In genomic region chr14:100906420-100906819, GRCh38 we compare ENCODE assay signal across 15 cellular contexts. TPM values are rescaled to one million over a fixed set of nuclear protein-coding genes. Genes with fewer than 3 reads are reported as not detected.
DNase-seq lines count a peak whose midpoint lies in the region; ATAC-seq and TF ChIP-seq lines count a peak whose summit lies in the region.
"Had no signal": no experiment of that assay in that cellular context is flagged by ENCODE, and none has a peak within 500 bp of the region (broad histone marks: within the 10 kb centered on the region; RNA-seq: fewer than 3 reads in every experiment).

No MANE protein-coding gene starts in this region.

- no peaks in the 10 kb centered on the region for H3K9me3 ChIP-seq in Loucy (ENCODE audit: insufficient read depth, low read depth, low read length)
- H3K9me3 ChIP-seq: uterus had no signal

- H3K79me2 ChIP-seq in Loucy (ENCODE audit: insufficient read depth, low read length), result no peaks in the 10 kb centered on the region

- POLR2A ChIA-PET in activated CD8-positive, alpha-beta T cell treated with anti-CD3 and anti-CD28 coated beads for 36 hours (lab: Charles Lee), result no interaction called here
- POLR2A ChIA-PET in activated CD8-positive, alpha-beta T cell treated with anti-CD3 and anti-CD28 coated beads, Interleukin-2, amount 10 ng/mL, durations not matched to agents 7 days and 5 days (lab: Charles Lee), result no interaction called here
- POLR2A ChIA-PET in T-cell (lab: Charles Lee), result no interaction called here

- no peaks in the 10 kb centered on the region for H3K9me2 ChIP-seq in Loucy (replicated peaks; ENCODE audit: low read depth, low read length)

- H3K27me3 Mint-ChIP-seq in activated CD8-positive, alpha-beta T cell treated with anti-CD3 and anti-CD28 coated beads for 36 hours, result peaks cover 21% of the 10 kb centered on the region
- H3K27me3 Mint-ChIP-seq in activated CD8-positive, alpha-beta T cell treated with anti-CD3 and anti-CD28 coated beads, Interleukin-2, amount 10 ng/mL, durations not matched to agents 7 days and 5 days (ENCODE audit: low read depth), result peaks cover 24% of the 10 kb centered on the region
- H3K27me3 Mint-ChIP-seq in T-cell, result peaks cover 26 to 39% of the 10 kb centered on the region in 2 donors

- H2AFZ ChIP-seq in Loucy (ENCODE audit: low read length), result no peak overlapping the region

- intact Hi-C loops in activated CD8-positive, alpha-beta T cell treated with anti-CD3 and anti-CD28 coated beads for 36 hours (cut with micrococcal nuclease), result no loop called here

- H3K36me3 Mint-ChIP-seq in activated CD8-positive, alpha-beta T cell treated with anti-CD3 and anti-CD28 coated beads for 36 hours (ENCODE audit: low read depth), result no peaks in the 10 kb centered on the region
- no peaks in the 10 kb centered on the region for H3K36me3 Mint-ChIP-seq in activated CD8-positive, alpha-beta T cell treated with anti-CD3 and anti-CD28 coated beads, Interleukin-2, amount 10 ng/mL, durations not matched to agents 7 days and 5 days (ENCODE audit: low read depth)
- no peaks in the 10 kb centered on the region for H3K36me3 Mint-ChIP-seq in T-cell
- H3K36me3 Mint-ChIP-seq: natural killer cell had no signal

- no peak for ATAC-seq in activated CD8-positive, alpha-beta T cell treated with anti-CD3 and anti-CD28 coated beads for 36 hours
- ATAC-seq in activated CD8-positive, alpha-beta T cell treated with anti-CD3 and anti-CD28 coated beads, Interleukin-2, amount 10 ng/mL, durations not matched to agents 7 days and 5 days, result no peak
- ATAC-seq in T-cell (replicated peaks in 1 of 4), result no peak
- ATAC-seq in GM19035 (IDR thresholded peaks at IDR 0.05; ENCODE audit: unreplicated experiment), result no peak
- ATAC-seq: activated CD4-positive, CD25-positive, alpha-beta regulatory T cell treated with anti-CD3 and anti-CD28 coated beads, Interleukin-2, amount 50 U/mL, for 24 hours; natural killer cell had no signal

- H3K4me3 Mint-ChIP-seq in activated CD8-positive, alpha-beta T cell treated with anti-CD3 and anti-CD28 coated beads for 36 hours, result no peak overlapping the region
- H3K4me3 Mint-ChIP-seq in activated CD8-positive, alpha-beta T cell treated with anti-CD3 and anti-CD28 coated beads, Interleukin-2, amount 10 ng/mL, durations not matched to agents 7 days and 5 days, result no peak overlapping the region
- H3K4me3 Mint-ChIP-seq in T-cell, result no peak overlapping the region
- H3K4me3 Mint-ChIP-seq: natural killer cell had no signal

- H3K4me1 ChIP-seq in Loucy (ENCODE audit: insufficient read depth, low read length, poor library complexity, severe bottlenecking), result no peaks in the 10 kb centered on the region
- H3K4me1 ChIP-seq: BLaER1, uterus had no signal

- CTCF ChIA-PET in activated CD8-positive, alpha-beta T cell treated with anti-CD3 and anti-CD28 coated beads for 36 hours (lab: Charles Lee), result interaction anchor here (1.0 kb wide), 1 partner anchor 329 kb away, joined by 3 read pairs; no protein-coding TSS in a partner anchor
- CTCF ChIA-PET in activated CD8-positive, alpha-beta T cell treated with anti-CD3 and anti-CD28 coated beads, Interleukin-2, amount 10 ng/mL, durations not matched to agents 7 days and 5 days (lab: Charles Lee), result no interaction called here
- CTCF ChIA-PET in T-cell (lab: Charles Lee), result no interaction called here

- H3K4me3 ChIP-seq in Loucy (ENCODE audit: low read length, poor library complexity, severe bottlenecking) (no peak overlapping the region), retinal pigment epithelial cell (ENCODE audit: low read length) (no peak overlapping the region)
- H3K4me3 ChIP-seq: BLaER1, uterus had no signal

- no peaks in the 10 kb centered on the region for H3K36me3 ChIP-seq in Loucy (ENCODE audit: insufficient read depth, low read length)
- H3K36me3 ChIP-seq: BLaER1, uterus had no signal

- peak; percentile 16 for TF ChIP-seq CTCF in activated CD8-positive, alpha-beta T cell treated with anti-CD3 and anti-CD28 coated beads for 36 hours (IDR thresholded peaks at IDR 0.05)
- peak; percentile 87 for TF ChIP-seq CTCF in Loucy (conservative IDR thresholded peaks at IDR 0.05; ENCODE audit: low read length)
- peak; percentile 32 for TF ChIP-seq CTCF in retinal pigment epithelial cell (conservative IDR thresholded peaks at IDR 0.05; ENCODE audit: low read depth, low read length)

- H3K9ac ChIP-seq in Loucy (ENCODE audit: low read depth, low read length, poor library complexity, severe bottlenecking), result no peak overlapping the region
- H3K9ac ChIP-seq: BLaER1 had no signal

- no peaks in the 10 kb centered on the region for H3K27me3 ChIP-seq in Loucy (ENCODE audit: insufficient read depth, low read length, poor library complexity, severe bottlenecking)
- H3K27me3 ChIP-seq: uterus had no signal

- H3K4me1 Mint-ChIP-seq in activated CD8-positive, alpha-beta T cell treated with anti-CD3 and anti-CD28 coated beads for 36 hours (ENCODE audit: low read depth), result no peaks in the 10 kb centered on the region
- no peaks in the 10 kb centered on the region for H3K4me1 Mint-ChIP-seq in activated CD8-positive, alpha-beta T cell treated with anti-CD3 and anti-CD28 coated beads, Interleukin-2, amount 10 ng/mL, durations not matched to agents 7 days and 5 days (ENCODE audit: low read depth)
- H3K4me1 Mint-ChIP-seq in T-cell, result no peaks in the 10 kb centered on the region
- H3K4me1 Mint-ChIP-seq: natural killer cell had no signal

- H3K4me2 ChIP-seq in Loucy (ENCODE audit: low read depth, low read length, poor library complexity, severe bottlenecking), result no peak overlapping the region
- H3K4me2 ChIP-seq: BLaER1 had no signal

- no peak overlapping the region for H3K27ac Mint-ChIP-seq in activated CD8-positive, alpha-beta T cell treated with anti-CD3 and anti-CD28 coated beads for 36 hours
- no peak overlapping the region for H3K27ac Mint-ChIP-seq in activated CD8-positive, alpha-beta T cell treated with anti-CD3 and anti-CD28 coated beads, Interleukin-2, amount 10 ng/mL, durations not matched to agents 7 days and 5 days
- H3K27ac Mint-ChIP-seq in T-cell, result no peak overlapping the region
- H3K27ac Mint-ChIP-seq: natural killer cell had no signal

- no peaks in the 10 kb centered on the region for H4K20me1 ChIP-seq in Loucy (ENCODE audit: insufficient read depth, low read length, poor library complexity, severe bottlenecking)
- H4K20me1 ChIP-seq: BLaER1 had no signal

- DNase-seq in activated CD8-positive, alpha-beta T cell treated with anti-CD3 and anti-CD28 coated beads for 36 hours, result peak; percentile 11
- no peak for DNase-seq in activated CD8-positive, alpha-beta T cell treated with anti-CD3 and anti-CD28 coated beads, Interleukin-2, amount 10 ng/mL, durations not matched to agents 7 days and 5 days
- peak; percentile 19 for DNase-seq in dermis blood vessel endothelial cell
- DNase-seq in retinal pigment epithelial cell (ENCODE audit: low read depth), result no peak
- DNase-seq in activated CD4-positive, alpha-beta T cell treated with anti-CD3 and anti-CD28 coated beads for 4 hours, result no peak
- DNase-seq in T-cell, result no peak
- DNase-seq: activated gamma-delta T cell treated with Interleukin-2 at 50 U/mL for 16 hours, kidney glomerular epithelial cell, natural killer cell, uterus had no signal

- H3K9me3 Mint-ChIP-seq in activated CD8-positive, alpha-beta T cell treated with anti-CD3 and anti-CD28 coated beads for 36 hours, result no peaks in the 10 kb centered on the region
- no peaks in the 10 kb centered on the region for H3K9me3 Mint-ChIP-seq in activated CD8-positive, alpha-beta T cell treated with anti-CD3 and anti-CD28 coated beads, Interleukin-2, amount 10 ng/mL, durations not matched to agents 7 days and 5 days (ENCODE audit: insufficient read depth)
- no peaks in the 10 kb centered on the region for H3K9me3 Mint-ChIP-seq in T-cell
- H3K9me3 Mint-ChIP-seq: natural killer cell had no signal

- H3F3A ChIP-seq in Loucy (ENCODE audit: low read depth), result no peaks in the 10 kb centered on the region

RNA-seq across cellular contexts. Expression of gene RTL1, which starts 2.9 kb away (rescaled TPM):
- total RNA-seq in activated CD8-positive, alpha-beta T cell treated with anti-CD3 and anti-CD28 coated beads for 36 hours, result not detected
- total RNA-seq in activated CD8-positive, alpha-beta T cell treated with anti-CD3 and anti-CD28 coated beads, Interleukin-2, amount 10 ng/mL, durations not matched to agents 7 days and 5 days, result not detected
- total RNA-seq in dermis blood vessel endothelial cell (not detected in 2 replicates), T-cell (not detected)
- total RNA-seq: H4, natural killer cell had no signal

Comparison
In these comparisons a context has a peak if more than half of its experiments do, and no peak if none do; other contexts are left out.
1. DNase-seq: peak in activated CD8-positive, alpha-beta T cell treated with anti-CD3 and anti-CD28 coated beads for 36 hours (single experiment) and dermis blood vessel endothelial cell (single experiment); none in activated CD8-positive, alpha-beta T cell treated with anti-CD3 and anti-CD28 coated beads, Interleukin-2, amount 10 ng/mL, durations not matched to agents 7 days and 5 days (single experiment), retinal pigment epithelial cell (single experiment), activated CD4-positive, alpha-beta T cell treated with anti-CD3 and anti-CD28 coated beads for 4 hours (0 of 2) and T-cell (0 of 34).
2. CTCF ChIP-seq: peak in every context shown above with its lines; median percentile 87 in Loucy; 32 in retinal pigment epithelial cell; 16 in activated CD8-positive, alpha-beta T cell treated with anti-CD3 and anti-CD28 coated beads for 36 hours.